In genomic region chr1:148388260-148389026, GRCh38 we compare ENCODE assay signal across 8 cellular contexts.
A peak's percentile ranks its signal among the peaks of the same experiment; 100 is the strongest.
DNase-seq lines count a peak whose midpoint lies in the region; ATAC-seq and TF ChIP-seq lines count a peak whose summit lies in the region.

No MANE protein-coding gene starts in this region.

- H3K4me1 ChIP-seq in BE2C (no peaks in the 10 kb centered on the region), iPS-18a (ENCODE audit: control insufficient read depth, low read depth, low read length) (peaks cover 4% of the 10 kb centered on the region)

- peak overlapping the region; percentile 94 for H3K27ac ChIP-seq in VCaP
- peak overlapping the region; percentile 42 for H3K27ac ChIP-seq in iPS-18a (ENCODE audit: low read length)

- peak overlapping the region; percentile 73 for H3K9ac ChIP-seq in iPS-18a (ENCODE audit: low read length)

- peak; percentile 96 for TF ChIP-seq POLR2A in NB4 (IDR thresholded peaks at IDR 0.05; ENCODE audit: extremely low read depth, insufficient read length)

- H3K4me3 ChIP-seq in BE2C (ENCODE audit: low read depth, low read length) (peak overlapping the region; percentile 50), NB4 (ENCODE audit: low read depth, low read length) (peak overlapping the region; percentile 56), iPS-18a (ENCODE audit: low read length) (peak overlapping the region; percentile 63), skeletal muscle cell (ENCODE audit: low read depth, low read length) (peak overlapping the region; percentile 44)

- no peaks in the 10 kb centered on the region for H3K9me3 ChIP-seq in BE2C
- H3K9me3 ChIP-seq in iPS-18a (ENCODE audit: control insufficient read depth, low read depth, low read length): no peaks in the 10 kb centered on the region

- in situ Hi-C loops in T47D (cut with HindIII; ENCODE audit: low pct_unique_long_range_greater_than_20kb, low sequenced_read_pairs): no loop called here

- TF ChIP-seq CTCF in BE2C (IDR thresholded peaks at IDR 0.05; ENCODE audit: low read depth, low read length) (no peak), NB4 (IDR thresholded peaks at IDR 0.05; ENCODE audit: low read depth, low read length) (no peak), VCaP (conservative IDR thresholded peaks at IDR 0.05) (no peak)

- peak; percentile 55 for ATAC-seq in GM21360 (IDR thresholded peaks at IDR 0.05; ENCODE audit: unreplicated experiment)

- no peaks in the 10 kb centered on the region for H3K36me3 ChIP-seq in BE2C
- H3K36me3 ChIP-seq in iPS-18a (ENCODE audit: control insufficient read depth, low read depth, low read length): no peaks in the 10 kb centered on the region

- no peaks in the 10 kb centered on the region for H3K27me3 ChIP-seq in BE2C
- no peaks in the 10 kb centered on the region for H3K27me3 ChIP-seq in iPS-18a (ENCODE audit: control insufficient read depth, insufficient read depth, low read length)

- DNase-seq in BE2C (peak; percentile 90), NB4 (ENCODE audit: low read depth) (peak; percentile 94), T47D (ENCODE audit: low read depth in 1 of 2, low spot score in 1 of 2) (peak; percentile 80 to 93), skeletal muscle cell (ENCODE audit: low read depth) (peak; percentile 65), UCSD-AML1 (lab: John Stamatoyannopoulos, UW; ENCODE audit: unreplicated experiment) (no peak)
